8 cellular contexts compared by ENCODE assay signal in genomic region chr1:109984190-109984455, GRCh38. TPM values are rescaled to one million over a fixed set of nuclear protein-coding genes. Genes with fewer than 3 reads are reported as not detected.
DNase-seq lines count a peak whose midpoint lies in the region; ATAC-seq and TF ChIP-seq lines count a peak whose summit lies in the region.

No MANE protein-coding gene starts in this region.

- H3F3A ChIP-seq in SK-N-SH (replicated peaks; ENCODE audit: insufficient read depth) (peaks cover 3% of the 10 kb centered on the region), smooth muscle cell (ENCODE audit: low read depth) (peaks cover 8% of the 10 kb centered on the region)

- ATAC-seq in HG03457 (IDR thresholded peaks at IDR 0.05; ENCODE audit: unreplicated experiment) (no peak), HG03139 (IDR thresholded peaks at IDR 0.05; ENCODE audit: unreplicated experiment) (no peak), GM19351 (IDR thresholded peaks at IDR 0.05; ENCODE audit: unreplicated experiment) (no peak)

- POLR2A ChIA-PET in SK-N-SH (lab: Yijun Ruan, JAX), result interaction anchor here (1.0 to 2.7 kb wide), 11 partner anchors 8 to 438 kb away, joined by 3 to 18 read pairs (median 3); partner anchors contain the start of genes GNAI3 and STRIP1

- 0% methylated on average over 2 of the region's 7 CpGs for WGBS in SK-N-SH (ENCODE audit: low lambda C conversion rate)
- WGBS in smooth muscle cell (ENCODE audit: low lambda C conversion rate), result 3% methylated on average over 7 of the region's 7 CpGs

- peaks cover 43% of the 10 kb centered on the region for H3K79me2 ChIP-seq in SK-N-SH (ENCODE audit: insufficient read depth)
- peaks cover 45% of the 10 kb centered on the region for H3K79me2 ChIP-seq in smooth muscle cell (ENCODE audit: low read depth)

- no peak overlapping the region for H3K27ac ChIP-seq in SK-N-SH (ENCODE audit: low read depth in 2 of 2, low read length in 1 of 2)
- peak overlapping the region; percentile 100 for H3K27ac ChIP-seq in smooth muscle cell (ENCODE audit: low read depth)

- DNase-seq in HCEC 1CT (peak; percentile 52), SK-N-SH (no peak), foreskin melanocyte (peak; percentile 50), smooth muscle cell (lab: John Stamatoyannopoulos, UW; ENCODE audit: unreplicated experiment) (no peak), NCI-H128 (lab: John Stamatoyannopoulos, UW; ENCODE audit: unreplicated experiment) (no peak)

- peak overlapping the region; percentile 12; the same call in 1 of the 2 replicates for H3K9ac ChIP-seq in SK-N-SH
- no peak overlapping the region for H3K9ac ChIP-seq in smooth muscle cell (ENCODE audit: low read depth)

- no peak for TF ChIP-seq RAD21 in SK-N-SH (IDR thresholded peaks at IDR 0.05; ENCODE audit: low read length)

- H3K36me3 ChIP-seq in SK-N-SH (replicated peaks in 1 of 2; ENCODE audit: control insufficient read depth in 1 of 2, insufficient read depth in 2 of 2, low read length in 1 of 2), result peaks cover 10 to 20% of the 10 kb centered on the region in 2 experiments
- H3K36me3 ChIP-seq in smooth muscle cell (ENCODE audit: low read depth), result no peaks in the 10 kb centered on the region

- H3K4me2 ChIP-seq in SK-N-SH (peak overlapping the region; percentile 48; the same call in 1 of the 2 replicates), smooth muscle cell (peak overlapping the region; percentile 77)

- H3K27me3 ChIP-seq in SK-N-SH (ENCODE audit: insufficient read depth) (no peaks in the 10 kb centered on the region), smooth muscle cell (ENCODE audit: low read depth) (no peaks in the 10 kb centered on the region)

- CTCF ChIA-PET in SK-N-SH (lab: Yijun Ruan, JAX), result interaction anchor here (0.5 to 18.3 kb wide), 77 partner anchors 9 to 625 kb away, joined by 3 to 822 read pairs (median 6); partner anchors contain the start of genes AMIGO1, ATXN7L2, EPS8L3 and GSTM4

- H2AFZ ChIP-seq in SK-N-SH (ENCODE audit: low read depth) (peak overlapping the region; percentile 90), smooth muscle cell (ENCODE audit: low read depth) (peak overlapping the region; percentile 53)

- no peaks in the 10 kb centered on the region for H3K9me2 ChIP-seq in SK-N-SH

- H3K4me3 ChIP-seq in SK-N-SH (ENCODE audit: low read depth in 2 of 2, low read length in 1 of 2), result peak overlapping the region in 1 of 2 experiments; percentile 91; a peak in 2 of 4 replicates
- H3K4me3 ChIP-seq in smooth muscle cell, result no peak overlapping the region

- TF ChIP-seq CTCF in SK-N-SH (IDR thresholded peaks at IDR 0.05), result no peak
- no peak for TF ChIP-seq CTCF in smooth muscle cell (IDR thresholded peaks at IDR 0.05; ENCODE audit: borderline replicate concordance, insufficient read depth, poor library complexity, severe bottlenecking)

- H3K9me3 ChIP-seq in SK-N-SH, result no peaks in the 10 kb centered on the region
- no peaks in the 10 kb centered on the region for H3K9me3 ChIP-seq in smooth muscle cell (replicated peaks; ENCODE audit: low read depth)

- H4K20me1 ChIP-seq in SK-N-SH (ENCODE audit: insufficient read depth) (peaks cover 35% of the 10 kb centered on the region), smooth muscle cell (ENCODE audit: low read depth) (peaks cover 36% of the 10 kb centered on the region)

- TF ChIP-seq EP300 in SK-N-SH (IDR thresholded peaks at IDR 0.05; ENCODE audit: borderline replicate concordance in 1 of 2, low read depth in 1 of 2, low read length in 1 of 2), result no peak

- peaks cover 24 to 28% of the 10 kb centered on the region in 2 experiments; a peak in 3 of 4 replicates for H3K4me1 ChIP-seq in SK-N-SH (ENCODE audit: control insufficient read depth in 1 of 2, insufficient read depth in 2 of 2, low read depth in 1 of 2, low read length in 1 of 2)
- peaks cover 25% of the 10 kb centered on the region for H3K4me1 ChIP-seq in smooth muscle cell (ENCODE audit: low read depth)

TF ChIP-seq in SK-N-SH, 30 proteins besides CTCF, POLR2A, EP300 and RAD21:
- TF ChIP-seq GABPA (IDR thresholded peaks at IDR 0.05; ENCODE audit: low read depth) (no peak), ELF1 (IDR thresholded peaks at IDR 0.05) (no peak), USF2 (IDR thresholded peaks at IDR 0.05; ENCODE audit: borderline replicate concordance, low read depth, low read length) (no peak), SIN3A (IDR thresholded peaks at IDR 0.05; ENCODE audit: borderline replicate concordance, low read depth, low read length) (no peak), MEF2A (IDR thresholded peaks at IDR 0.05; ENCODE audit: borderline replicate concordance, low read depth) (no peak), TEAD4 (IDR thresholded peaks at IDR 0.05; ENCODE audit: borderline replicate concordance, insufficient read depth) (no peak), RXRA (IDR thresholded peaks at IDR 0.05; ENCODE audit: borderline replicate concordance, low read depth) (no peak)
- TF ChIP-seq, protein P1, sequence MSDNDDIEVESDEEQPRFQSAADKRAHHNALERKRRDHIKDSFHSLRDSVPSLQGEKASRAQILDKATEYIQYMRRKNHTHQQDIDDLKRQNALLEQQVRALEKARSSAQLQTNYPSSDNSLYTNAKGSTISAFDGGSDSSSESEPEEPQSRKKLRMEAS (IDR thresholded peaks at IDR 0.05; ENCODE audit: low read depth), result no peak
- TF ChIP-seq, protein P2, sequence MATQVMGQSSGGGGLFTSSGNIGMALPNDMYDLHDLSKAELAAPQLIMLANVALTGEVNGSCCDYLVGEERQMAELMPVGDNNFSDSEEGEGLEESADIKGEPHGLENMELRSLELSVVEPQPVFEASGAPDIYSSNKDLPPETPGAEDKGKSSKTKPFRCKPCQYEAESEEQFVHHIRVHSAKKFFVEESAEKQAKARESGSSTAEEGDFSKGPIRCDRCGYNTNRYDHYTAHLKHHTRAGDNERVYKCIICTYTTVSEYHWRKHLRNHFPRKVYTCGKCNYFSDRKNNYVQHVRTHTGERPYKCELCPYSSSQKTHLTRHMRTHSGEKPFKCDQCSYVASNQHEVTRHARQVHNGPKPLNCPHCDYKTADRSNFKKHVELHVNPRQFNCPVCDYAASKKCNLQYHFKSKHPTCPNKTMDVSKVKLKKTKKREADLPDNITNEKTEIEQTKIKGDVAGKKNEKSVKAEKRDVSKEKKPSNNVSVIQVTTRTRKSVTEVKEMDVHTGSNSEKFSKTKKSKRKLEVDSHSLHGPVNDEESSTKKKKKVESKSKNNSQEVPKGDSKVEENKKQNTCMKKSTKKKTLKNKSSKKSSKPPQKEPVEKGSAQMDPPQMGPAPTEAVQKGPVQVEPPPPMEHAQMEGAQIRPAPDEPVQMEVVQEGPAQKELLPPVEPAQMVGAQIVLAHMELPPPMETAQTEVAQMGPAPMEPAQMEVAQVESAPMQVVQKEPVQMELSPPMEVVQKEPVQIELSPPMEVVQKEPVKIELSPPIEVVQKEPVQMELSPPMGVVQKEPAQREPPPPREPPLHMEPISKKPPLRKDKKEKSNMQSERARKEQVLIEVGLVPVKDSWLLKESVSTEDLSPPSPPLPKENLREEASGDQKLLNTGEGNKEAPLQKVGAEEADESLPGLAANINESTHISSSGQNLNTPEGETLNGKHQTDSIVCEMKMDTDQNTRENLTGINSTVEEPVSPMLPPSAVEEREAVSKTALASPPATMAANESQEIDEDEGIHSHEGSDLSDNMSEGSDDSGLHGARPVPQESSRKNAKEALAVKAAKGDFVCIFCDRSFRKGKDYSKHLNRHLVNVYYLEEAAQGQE (IDR thresholded peaks at IDR 0.05; ENCODE audit: low read depth, low read length), result no peak
- TF ChIP-seq, protein P3, sequence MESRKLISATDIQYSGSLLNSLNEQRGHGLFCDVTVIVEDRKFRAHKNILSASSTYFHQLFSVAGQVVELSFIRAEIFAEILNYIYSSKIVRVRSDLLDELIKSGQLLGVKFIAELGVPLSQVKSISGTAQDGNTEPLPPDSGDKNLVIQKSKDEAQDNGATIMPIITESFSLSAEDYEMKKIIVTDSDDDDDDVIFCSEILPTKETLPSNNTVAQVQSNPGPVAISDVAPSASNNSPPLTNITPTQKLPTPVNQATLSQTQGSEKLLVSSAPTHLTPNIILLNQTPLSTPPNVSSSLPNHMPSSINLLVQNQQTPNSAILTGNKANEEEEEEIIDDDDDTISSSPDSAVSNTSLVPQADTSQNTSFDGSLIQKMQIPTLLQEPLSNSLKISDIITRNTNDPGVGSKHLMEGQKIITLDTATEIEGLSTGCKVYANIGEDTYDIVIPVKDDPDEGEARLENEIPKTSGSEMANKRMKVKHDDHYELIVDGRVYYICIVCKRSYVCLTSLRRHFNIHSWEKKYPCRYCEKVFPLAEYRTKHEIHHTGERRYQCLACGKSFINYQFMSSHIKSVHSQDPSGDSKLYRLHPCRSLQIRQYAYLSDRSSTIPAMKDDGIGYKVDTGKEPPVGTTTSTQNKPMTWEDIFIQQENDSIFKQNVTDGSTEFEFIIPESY (IDR thresholded peaks at IDR 0.05; ENCODE audit: borderline replicate concordance, low read depth), result no peak

RNA-seq across cellular contexts. Expression of gene AHCYL1, which starts 0.4 kb away (rescaled TPM):
- 39.7 and 49.0 TPM in 2 replicates for polyA plus RNA-seq in SK-N-SH (2012; rRNA removed)
- 46.8 and 49.0 TPM in 2 replicates for polyA plus RNA-seq in SK-N-SH (2012; cell fraction: cytosol; rRNA removed)
- polyA plus RNA-seq in SK-N-SH (2012; cell fraction: nucleus; rRNA removed), result 47.8 and 72.0 TPM in 2 replicates
- total RNA-seq in smooth muscle cell, result 77.3 and 79.5 TPM in 2 replicates
- polyA plus RNA-seq in smooth muscle cell, result 115 and 144 TPM in 2 replicates

RNA-seq across cellular contexts. Expression of gene STRIP1, which starts 50.3 kb away (rescaled TPM):
- polyA plus RNA-seq in SK-N-SH (2012; rRNA removed) (34.6 and 46.3 TPM in 2 replicates), smooth muscle cell (22.5 and 26.0 TPM in 2 replicates)
- 19.4 and 26.7 TPM in 2 replicates for polyA plus RNA-seq in SK-N-SH (2012; cell fraction: cytosol; rRNA removed)
- polyA plus RNA-seq in SK-N-SH (2012; cell fraction: nucleus; rRNA removed), result 103 and 120 TPM in 2 replicates
- 26.2 and 31.2 TPM in 2 replicates for total RNA-seq in smooth muscle cell

Comparison
In these comparisons a context has a peak if more than half of its experiments do, and no peak if none do; other contexts are left out.
1. DNase-seq: peak in HCEC 1CT (single experiment) and foreskin melanocyte (single experiment); none in SK-N-SH (single experiment), smooth muscle cell (single experiment) and NCI-H128 (single experiment).